In genomic region chr19:9847087-9847671, GRCh38 we compare ENCODE assay signal across 1 cellular context.
TF ChIP-seq lines count a peak whose summit lies in the region.

No MANE protein-coding gene starts in this region.

TF ChIP-seq in K562, 482 proteins besides CTCF, POLR2A, EP300 and RAD21 (continues in another document):
- TF ChIP-seq NCOA1 (IDR thresholded peaks at IDR 0.05; ENCODE audit: low read depth): no peak
- no peak for TF ChIP-seq PKNOX1 (IDR thresholded peaks at IDR 0.05)
- no peak for TF ChIP-seq EGR1 (conservative IDR thresholded peaks at IDR 0.05)
- no peak for TF ChIP-seq ZNF764 (CRISPR knock-in tag; IDR thresholded peaks at IDR 0.05; ENCODE audit: low read depth)
- TF ChIP-seq GTF2A2 (tag; IDR thresholded peaks at IDR 0.05): no peak
- TF ChIP-seq BCOR (IDR thresholded peaks at IDR 0.05): no peak
- TF ChIP-seq CREM (IDR thresholded peaks at IDR 0.05; ENCODE audit: low read depth): peak; percentile 59; the same call in 1 of the 2 replicates
- no peak for TF ChIP-seq HDAC6 (IDR thresholded peaks at IDR 0.05; ENCODE audit: low read depth, low read length)
- TF ChIP-seq TRIM25 (IDR thresholded peaks at IDR 0.05; ENCODE audit: borderline replicate concordance): no peak
- TF ChIP-seq TFAP4 (CRISPR knock-in tag; IDR thresholded peaks at IDR 0.05; ENCODE audit: borderline replicate concordance): no peak
- no peak for TF ChIP-seq MXI1 (IDR thresholded peaks at IDR 0.05; ENCODE audit: low read depth, low read length)
- TF ChIP-seq SMC3 (conservative IDR thresholded peaks at IDR 0.05; ENCODE audit: insufficient read depth, low read depth, low read length): peak; percentile 59; the same call in 1 of the 2 replicates
- no peak for TF ChIP-seq ZSCAN29 (IDR thresholded peaks at IDR 0.05)
- TF ChIP-seq, protein P1, sequence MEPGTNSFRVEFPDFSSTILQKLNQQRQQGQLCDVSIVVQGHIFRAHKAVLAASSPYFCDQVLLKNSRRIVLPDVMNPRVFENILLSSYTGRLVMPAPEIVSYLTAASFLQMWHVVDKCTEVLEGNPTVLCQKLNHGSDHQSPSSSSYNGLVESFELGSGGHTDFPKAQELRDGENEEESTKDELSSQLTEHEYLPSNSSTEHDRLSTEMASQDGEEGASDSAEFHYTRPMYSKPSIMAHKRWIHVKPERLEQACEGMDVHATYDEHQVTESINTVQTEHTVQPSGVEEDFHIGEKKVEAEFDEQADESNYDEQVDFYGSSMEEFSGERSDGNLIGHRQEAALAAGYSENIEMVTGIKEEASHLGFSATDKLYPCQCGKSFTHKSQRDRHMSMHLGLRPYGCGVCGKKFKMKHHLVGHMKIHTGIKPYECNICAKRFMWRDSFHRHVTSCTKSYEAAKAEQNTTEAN (CRISPR knock-in tag; IDR thresholded peaks at IDR 0.05): no peak
- no peak for TF ChIP-seq ZNF3 (CRISPR knock-in tag; IDR thresholded peaks at IDR 0.05)
- TF ChIP-seq ILK (tag; IDR thresholded peaks at IDR 0.05; ENCODE audit: borderline replicate concordance, low read depth): no peak
- no peak for TF ChIP-seq NR3C1 (CRISPR knock-in tag; IDR thresholded peaks at IDR 0.05)
- TF ChIP-seq MYC (IDR thresholded peaks at IDR 0.05; ENCODE audit: low read depth, low read length): peak; percentile 37; the same call in 1 of the 2 replicates
- TF ChIP-seq MYC (CRISPR knock-in tag; IDR thresholded peaks at IDR 0.05; ENCODE audit: borderline replicate concordance, low read depth): no peak
- TF ChIP-seq TARDBP (IDR thresholded peaks at IDR 0.05): no peak
- TF ChIP-seq STAG1 (CRISPR knock-in tag; IDR thresholded peaks at IDR 0.05; ENCODE audit: borderline replicate concordance): peak; percentile 45; the same call in 1 of the 2 replicates
- no peak for TF ChIP-seq CHD4 (IDR thresholded peaks at IDR 0.05; ENCODE audit: insufficient read depth, insufficient replicate concordance, low read depth, low read length, poor library complexity, severe bottlenecking)
- peak; percentile 51 for TF ChIP-seq VEZF1 (CRISPR knock-in tag; IDR thresholded peaks at IDR 0.05)
- no peak for TF ChIP-seq CGGBP1 (CRISPR knock-in tag; IDR thresholded peaks at IDR 0.05)
- TF ChIP-seq, protein P2, sequence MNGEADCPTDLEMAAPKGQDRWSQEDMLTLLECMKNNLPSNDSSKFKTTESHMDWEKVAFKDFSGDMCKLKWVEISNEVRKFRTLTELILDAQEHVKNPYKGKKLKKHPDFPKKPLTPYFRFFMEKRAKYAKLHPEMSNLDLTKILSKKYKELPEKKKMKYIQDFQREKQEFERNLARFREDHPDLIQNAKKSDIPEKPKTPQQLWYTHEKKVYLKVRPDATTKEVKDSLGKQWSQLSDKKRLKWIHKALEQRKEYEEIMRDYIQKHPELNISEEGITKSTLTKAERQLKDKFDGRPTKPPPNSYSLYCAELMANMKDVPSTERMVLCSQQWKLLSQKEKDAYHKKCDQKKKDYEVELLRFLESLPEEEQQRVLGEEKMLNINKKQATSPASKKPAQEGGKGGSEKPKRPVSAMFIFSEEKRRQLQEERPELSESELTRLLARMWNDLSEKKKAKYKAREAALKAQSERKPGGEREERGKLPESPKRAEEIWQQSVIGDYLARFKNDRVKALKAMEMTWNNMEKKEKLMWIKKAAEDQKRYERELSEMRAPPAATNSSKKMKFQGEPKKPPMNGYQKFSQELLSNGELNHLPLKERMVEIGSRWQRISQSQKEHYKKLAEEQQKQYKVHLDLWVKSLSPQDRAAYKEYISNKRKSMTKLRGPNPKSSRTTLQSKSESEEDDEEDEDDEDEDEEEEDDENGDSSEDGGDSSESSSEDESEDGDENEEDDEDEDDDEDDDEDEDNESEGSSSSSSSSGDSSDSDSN (IDR thresholded peaks at IDR 0.05; ENCODE audit: borderline replicate concordance in 1 of 2, low read depth in 2 of 2, low read length in 2 of 2): no peak
- TF ChIP-seq, protein P3, sequence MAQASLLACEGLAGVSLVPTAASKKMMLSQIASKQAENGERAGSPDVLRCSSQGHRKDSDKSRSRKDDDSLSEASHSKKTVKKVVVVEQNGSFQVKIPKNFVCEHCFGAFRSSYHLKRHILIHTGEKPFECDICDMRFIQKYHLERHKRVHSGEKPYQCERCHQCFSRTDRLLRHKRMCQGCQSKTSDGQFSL (CRISPR knock-in tag; IDR thresholded peaks at IDR 0.05): 0 out of 2 replicates have a peak, but pooled peaks have one; percentile 15
- TF ChIP-seq, protein P3 (tag; IDR thresholded peaks at IDR 0.05): no peak
- no peak for TF ChIP-seq MLLT1 (IDR thresholded peaks at IDR 0.05)
- no peak for TF ChIP-seq E2F3 (CRISPR knock-in tag; IDR thresholded peaks at IDR 0.05)
- no peak for TF ChIP-seq ZNF436 (CRISPR knock-in tag; IDR thresholded peaks at IDR 0.05)
- peak; percentile 39; the same call in 1 of the 2 replicates for TF ChIP-seq JUN (IDR thresholded peaks at IDR 0.05; ENCODE audit: borderline replicate concordance, low read depth, low read length)
- no peak for TF ChIP-seq JUN (CRISPR knock-in tag; IDR thresholded peaks at IDR 0.05; ENCODE audit: borderline replicate concordance)
- TF ChIP-seq, protein P4, sequence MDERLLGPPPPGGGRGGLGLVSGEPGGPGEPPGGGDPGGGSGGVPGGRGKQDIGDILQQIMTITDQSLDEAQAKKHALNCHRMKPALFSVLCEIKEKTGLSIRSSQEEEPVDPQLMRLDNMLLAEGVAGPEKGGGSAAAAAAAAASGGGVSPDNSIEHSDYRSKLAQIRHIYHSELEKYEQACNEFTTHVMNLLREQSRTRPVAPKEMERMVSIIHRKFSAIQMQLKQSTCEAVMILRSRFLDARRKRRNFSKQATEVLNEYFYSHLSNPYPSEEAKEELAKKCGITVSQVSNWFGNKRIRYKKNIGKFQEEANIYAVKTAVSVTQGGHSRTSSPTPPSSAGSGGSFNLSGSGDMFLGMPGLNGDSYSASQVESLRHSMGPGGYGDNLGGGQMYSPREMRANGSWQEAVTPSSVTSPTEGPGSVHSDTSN (CRISPR knock-in tag; IDR thresholded peaks at IDR 0.05; ENCODE audit: low read depth): no peak
- TF ChIP-seq, protein P4 (tag; conservative IDR thresholded peaks at IDR 0.05; ENCODE audit: low read depth): no peak
- 0 out of 2 replicates have a peak, but pooled peaks have one; percentile 38 for TF ChIP-seq MITF (IDR thresholded peaks at IDR 0.05)
- TF ChIP-seq RNF2 (IDR thresholded peaks at IDR 0.05): no peak
- no peak for TF ChIP-seq ZKSCAN1 (IDR thresholded peaks at IDR 0.05; ENCODE audit: low read depth, low read length)
- TF ChIP-seq ZNF589 (CRISPR knock-in tag; IDR thresholded peaks at IDR 0.05; ENCODE audit: low read depth): no peak
- TF ChIP-seq NONO (IDR thresholded peaks at IDR 0.05; ENCODE audit: low read depth in 2 of 2, low read length in 1 of 2): no peak
- TF ChIP-seq ZNF830 (CRISPR knock-in tag; IDR thresholded peaks at IDR 0.05): no peak
- peak; percentile 78 for TF ChIP-seq ATF3 (IDR thresholded peaks at IDR 0.05)
- no peak for TF ChIP-seq ATF3 (CRISPR knock-in tag; conservative IDR thresholded peaks at IDR 0.05)
- no peak for TF ChIP-seq HDAC2 (IDR thresholded peaks at IDR 0.05)
- TF ChIP-seq MNT (conservative IDR thresholded peaks at IDR 0.05): no peak; a peak in 3 of 4 replicates
